ENCODE assay signal across 1 cellular context in the genomic region with DNA sequence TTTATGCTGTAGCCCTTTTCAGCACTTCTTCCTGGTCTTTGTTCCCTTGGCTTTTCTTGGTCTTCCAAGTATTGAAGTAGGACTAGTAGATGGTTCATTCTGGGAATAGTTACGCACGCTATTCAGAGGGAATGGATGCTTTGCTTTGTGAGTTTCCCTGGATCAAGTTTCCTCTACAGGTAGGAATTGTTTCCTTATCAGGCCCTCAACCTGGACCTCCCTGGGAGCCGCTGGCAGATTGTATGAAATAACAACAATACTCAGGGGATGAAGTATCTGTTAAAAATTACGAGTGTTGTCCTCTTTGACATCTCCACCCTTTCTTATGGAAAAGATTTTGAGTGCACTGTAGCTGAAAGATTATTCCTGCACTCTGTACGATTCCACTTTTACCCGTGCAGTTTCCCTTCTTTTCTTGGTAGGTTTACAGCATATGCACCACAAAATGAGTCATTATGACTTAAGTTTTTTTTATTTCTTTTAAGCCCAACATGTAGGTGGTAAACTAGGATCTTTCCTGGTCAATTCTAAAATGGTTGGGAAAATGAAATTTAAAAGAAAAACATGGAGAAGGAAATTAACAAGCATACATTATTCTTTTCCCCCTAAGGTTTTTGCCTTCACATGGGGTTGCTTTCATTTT.
TF ChIP-seq lines count a peak whose summit lies in the region.

No MANE protein-coding gene starts in this region.

TF ChIP-seq in SK-N-SH treated with all-trans-retinoic acid at 6 μM for 48 hours, 23 proteins besides CTCF, POLR2A, EP300 and RAD21 (continued from another document):
- TF ChIP-seq, protein P1, sequence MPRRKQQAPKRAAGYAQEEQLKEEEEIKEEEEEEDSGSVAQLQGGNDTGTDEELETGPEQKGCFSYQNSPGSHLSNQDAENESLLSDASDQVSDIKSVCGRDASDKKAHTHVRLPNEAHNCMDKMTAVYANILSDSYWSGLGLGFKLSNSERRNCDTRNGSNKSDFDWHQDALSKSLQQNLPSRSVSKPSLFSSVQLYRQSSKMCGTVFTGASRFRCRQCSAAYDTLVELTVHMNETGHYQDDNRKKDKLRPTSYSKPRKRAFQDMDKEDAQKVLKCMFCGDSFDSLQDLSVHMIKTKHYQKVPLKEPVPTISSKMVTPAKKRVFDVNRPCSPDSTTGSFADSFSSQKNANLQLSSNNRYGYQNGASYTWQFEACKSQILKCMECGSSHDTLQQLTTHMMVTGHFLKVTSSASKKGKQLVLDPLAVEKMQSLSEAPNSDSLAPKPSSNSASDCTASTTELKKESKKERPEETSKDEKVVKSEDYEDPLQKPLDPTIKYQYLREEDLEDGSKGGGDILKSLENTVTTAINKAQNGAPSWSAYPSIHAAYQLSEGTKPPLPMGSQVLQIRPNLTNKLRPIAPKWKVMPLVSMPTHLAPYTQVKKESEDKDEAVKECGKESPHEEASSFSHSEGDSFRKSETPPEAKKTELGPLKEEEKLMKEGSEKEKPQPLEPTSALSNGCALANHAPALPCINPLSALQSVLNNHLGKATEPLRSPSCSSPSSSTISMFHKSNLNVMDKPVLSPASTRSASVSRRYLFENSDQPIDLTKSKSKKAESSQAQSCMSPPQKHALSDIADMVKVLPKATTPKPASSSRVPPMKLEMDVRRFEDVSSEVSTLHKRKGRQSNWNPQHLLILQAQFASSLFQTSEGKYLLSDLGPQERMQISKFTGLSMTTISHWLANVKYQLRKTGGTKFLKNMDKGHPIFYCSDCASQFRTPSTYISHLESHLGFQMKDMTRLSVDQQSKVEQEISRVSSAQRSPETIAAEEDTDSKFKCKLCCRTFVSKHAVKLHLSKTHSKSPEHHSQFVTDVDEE (CRISPR knock-in tag; IDR thresholded peaks at IDR 0.05): no peak
- TF ChIP-seq OSR1 (CRISPR knock-in tag; IDR thresholded peaks at IDR 0.05) (no peak), TOX (CRISPR knock-in tag; IDR thresholded peaks at IDR 0.05; ENCODE audit: borderline replicate concordance) (no peak), ZNF8 (CRISPR knock-in tag; IDR thresholded peaks at IDR 0.05) (no peak), BACH2 (CRISPR knock-in tag; IDR thresholded peaks at IDR 0.05; ENCODE audit: borderline replicate concordance) (no peak), ESRRG (CRISPR knock-in tag; IDR thresholded peaks at IDR 0.05) (no peak), GLIS3 (CRISPR knock-in tag; IDR thresholded peaks at IDR 0.05) (no peak), ZNF565 (CRISPR knock-in tag; conservative IDR thresholded peaks at IDR 0.05; ENCODE audit: low read depth) (no peak), ZFP30 (CRISPR knock-in tag; IDR thresholded peaks at IDR 0.05) (no peak), ZFP3 (CRISPR knock-in tag; IDR thresholded peaks at IDR 0.05) (no peak), ISL1 (CRISPR knock-in tag; IDR thresholded peaks at IDR 0.05) (no peak)
- TF ChIP-seq, protein P2, sequence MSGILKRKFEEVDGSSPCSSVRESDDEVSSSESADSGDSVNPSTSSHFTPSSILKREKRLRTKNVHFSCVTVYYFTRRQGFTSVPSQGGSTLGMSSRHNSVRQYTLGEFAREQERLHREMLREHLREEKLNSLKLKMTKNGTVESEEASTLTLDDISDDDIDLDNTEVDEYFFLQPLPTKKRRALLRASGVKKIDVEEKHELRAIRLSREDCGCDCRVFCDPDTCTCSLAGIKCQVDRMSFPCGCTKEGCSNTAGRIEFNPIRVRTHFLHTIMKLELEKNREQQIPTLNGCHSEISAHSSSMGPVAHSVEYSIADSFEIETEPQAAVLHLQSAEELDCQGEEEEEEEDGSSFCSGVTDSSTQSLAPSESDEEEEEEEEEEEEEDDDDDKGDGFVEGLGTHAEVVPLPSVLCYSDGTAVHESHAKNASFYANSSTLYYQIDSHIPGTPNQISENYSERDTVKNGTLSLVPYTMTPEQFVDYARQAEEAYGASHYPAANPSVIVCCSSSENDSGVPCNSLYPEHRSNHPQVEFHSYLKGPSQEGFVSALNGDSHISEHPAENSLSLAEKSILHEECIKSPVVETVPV (CRISPR knock-in tag; IDR thresholded peaks at IDR 0.05): no peak
- TF ChIP-seq, protein P3, sequence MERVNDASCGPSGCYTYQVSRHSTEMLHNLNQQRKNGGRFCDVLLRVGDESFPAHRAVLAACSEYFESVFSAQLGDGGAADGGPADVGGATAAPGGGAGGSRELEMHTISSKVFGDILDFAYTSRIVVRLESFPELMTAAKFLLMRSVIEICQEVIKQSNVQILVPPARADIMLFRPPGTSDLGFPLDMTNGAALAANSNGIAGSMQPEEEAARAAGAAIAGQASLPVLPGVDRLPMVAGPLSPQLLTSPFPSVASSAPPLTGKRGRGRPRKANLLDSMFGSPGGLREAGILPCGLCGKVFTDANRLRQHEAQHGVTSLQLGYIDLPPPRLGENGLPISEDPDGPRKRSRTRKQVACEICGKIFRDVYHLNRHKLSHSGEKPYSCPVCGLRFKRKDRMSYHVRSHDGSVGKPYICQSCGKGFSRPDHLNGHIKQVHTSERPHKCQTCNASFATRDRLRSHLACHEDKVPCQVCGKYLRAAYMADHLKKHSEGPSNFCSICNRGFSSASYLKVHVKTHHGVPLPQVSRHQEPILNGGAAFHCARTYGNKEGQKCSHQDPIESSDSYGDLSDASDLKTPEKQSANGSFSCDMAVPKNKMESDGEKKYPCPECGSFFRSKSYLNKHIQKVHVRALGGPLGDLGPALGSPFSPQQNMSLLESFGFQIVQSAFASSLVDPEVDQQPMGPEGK (CRISPR knock-in tag; IDR thresholded peaks at IDR 0.05; ENCODE audit: borderline replicate concordance): no peak
- TF ChIP-seq, protein P4, sequence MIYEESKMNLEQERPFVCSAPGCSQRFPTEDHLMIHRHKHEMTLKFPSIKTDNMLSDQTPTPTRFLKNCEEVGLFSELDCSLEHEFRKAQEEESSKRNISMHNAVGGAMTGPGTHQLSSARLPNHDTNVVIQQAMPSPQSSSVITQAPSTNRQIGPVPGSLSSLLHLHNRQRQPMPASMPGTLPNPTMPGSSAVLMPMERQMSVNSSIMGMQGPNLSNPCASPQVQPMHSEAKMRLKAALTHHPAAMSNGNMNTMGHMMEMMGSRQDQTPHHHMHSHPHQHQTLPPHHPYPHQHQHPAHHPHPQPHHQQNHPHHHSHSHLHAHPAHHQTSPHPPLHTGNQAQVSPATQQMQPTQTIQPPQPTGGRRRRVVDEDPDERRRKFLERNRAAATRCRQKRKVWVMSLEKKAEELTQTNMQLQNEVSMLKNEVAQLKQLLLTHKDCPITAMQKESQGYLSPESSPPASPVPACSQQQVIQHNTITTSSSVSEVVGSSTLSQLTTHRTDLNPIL (CRISPR knock-in tag; IDR thresholded peaks at IDR 0.05; ENCODE audit: low read depth): no peak
